7 cellular contexts compared by ENCODE assay signal in genomic region chr3:141410408-141410807, GRCh38. TPM values are rescaled to one million over a fixed set of nuclear protein-coding genes. Genes with fewer than 3 reads are reported as not detected.
DNase-seq lines count a peak whose midpoint lies in the region; ATAC-seq and TF ChIP-seq lines count a peak whose summit lies in the region.

No MANE protein-coding gene starts in this region.

- H3K4me2 ChIP-seq in Karpas-422 (ENCODE audit: low read depth, low read length, poor library complexity, severe bottlenecking): no peak overlapping the region

- peaks cover 80% of the 10 kb centered on the region for H3K4me1 Mint-ChIP-seq in activated naive CD8-positive, alpha-beta T cell treated with anti-CD3 and anti-CD28 coated beads, Interleukin-2, amount 50 U/mL, for 24 hours

- no peak overlapping the region for H3K4me3 Mint-ChIP-seq in activated naive CD8-positive, alpha-beta T cell treated with anti-CD3 and anti-CD28 coated beads, Interleukin-2, amount 50 U/mL, for 24 hours

- H3K9me2 ChIP-seq in Karpas-422 (replicated peaks; ENCODE audit: insufficient read depth, low read length): no peaks in the 10 kb centered on the region

- H3K9ac ChIP-seq in Karpas-422 (ENCODE audit: low read length): no peak overlapping the region

- H4K20me1 ChIP-seq in Karpas-422 (ENCODE audit: insufficient read depth, low read depth, low read length): no peaks in the 10 kb centered on the region

- H3K36me3 ChIP-seq in testis (ENCODE audit: low read depth, missing control alignments) (no peaks in the 10 kb centered on the region), Karpas-422 (ENCODE audit: insufficient read depth, low read length) (0 out of 2 replicates have a peak, but pooled peaks cover 5% of the 10 kb centered on the region)

- H3K79me2 ChIP-seq in Karpas-422 (ENCODE audit: low read length): no peaks in the 10 kb centered on the region

- peak overlapping the region; percentile 92 for H3K27ac Mint-ChIP-seq in activated naive CD8-positive, alpha-beta T cell treated with anti-CD3 and anti-CD28 coated beads, Interleukin-2, amount 50 U/mL, for 24 hours

- no peaks in the 10 kb centered on the region for H3K9me3 ChIP-seq in testis
- no peaks in the 10 kb centered on the region for H3K9me3 ChIP-seq in Karpas-422 (ENCODE audit: low read length)

- WGBS in testis, 2 donors: 28 to 47% methylated on average over 3 of the region's 3 CpGs

- no peak overlapping the region for H2AFZ ChIP-seq in Karpas-422 (ENCODE audit: low read length)

- no peaks in the 10 kb centered on the region for H3K9me3 Mint-ChIP-seq in activated naive CD8-positive, alpha-beta T cell treated with anti-CD3 and anti-CD28 coated beads, Interleukin-2, amount 50 U/mL, for 24 hours

- intact Hi-C loops in testis (cut with DNase I; ENCODE audit: low total_unique reads): no loop called here

- H3K4me3 ChIP-seq in testis (no peak overlapping the region), Karpas-422 (ENCODE audit: low read length) (no peak overlapping the region)

- TF ChIP-seq CTCF in testis (IDR thresholded peaks at IDR 0.05): no peak

- H3K27ac ChIP-seq in testis (peak overlapping the region; percentile 83 to 96), Karpas-422 (ENCODE audit: low read length) (no peak overlapping the region)

- H3K27me3 ChIP-seq in testis (no peaks in the 10 kb centered on the region), Karpas-422 (ENCODE audit: low read length) (no peaks in the 10 kb centered on the region)

- TF ChIP-seq POLR2A in testis (IDR thresholded peaks at IDR 0.05): no peak

- peaks cover 18% of the 10 kb centered on the region for H3K36me3 Mint-ChIP-seq in activated naive CD8-positive, alpha-beta T cell treated with anti-CD3 and anti-CD28 coated beads, Interleukin-2, amount 50 U/mL, for 24 hours (ENCODE audit: low read depth)

- no peak for ATAC-seq in activated naive CD8-positive, alpha-beta T cell treated with anti-CD3 and anti-CD28 coated beads, Interleukin-2, amount 50 U/mL, for 24 hours

- peak; percentile 79 for DNase-seq in M059J (ENCODE audit: low read depth)
- no peak for DNase-seq in activated naive CD8-positive, alpha-beta T cell treated with anti-CD3 and anti-CD28 coated beads, Interleukin-2, amount 50 U/mL, for 24 hours
- DNase-seq in iris pigment epithelial cell (ENCODE audit: low read depth): peak; percentile 74
- peak; percentile 88 for DNase-seq in testis
- no peak for DNase-seq in AML-193 (lab: John Stamatoyannopoulos, UW)
- no peak for DNase-seq in Karpas-422
- DNase-seq in GOT3 (lab: John Stamatoyannopoulos, UW): no peak

- H3K27me3 Mint-ChIP-seq in activated naive CD8-positive, alpha-beta T cell treated with anti-CD3 and anti-CD28 coated beads, Interleukin-2, amount 50 U/mL, for 24 hours: no peaks in the 10 kb centered on the region

- H3K4me1 ChIP-seq in testis: peaks cover 44% of the 10 kb centered on the region
- H3K4me1 ChIP-seq in Karpas-422 (ENCODE audit: low read length): peaks cover 12% of the 10 kb centered on the region

RNA-seq across cellular contexts. Expression of gene ZBTB38, which starts 42.1 kb away (rescaled TPM):
- total RNA-seq in M059J (2014; rRNA removed; shearing (Covaris generic)): 92.8 and 96.4 TPM in 2 replicates
- 100 to 1,000 TPM; 131 to 167 TPM for total RNA-seq in testis
- 66.7 TPM for polyA plus RNA-seq in testis (ENCODE audit: insufficient read depth, low read depth, low replicate concordance)
- 18.0 and 38.0 TPM in 2 replicates for total RNA-seq in Karpas-422 (2014; rRNA removed; shearing (Covaris generic); ENCODE audit: low replicate concordance)

Comparison
In these comparisons a context has a peak if more than half of its experiments do, and no peak if none do; other contexts are left out.
1. DNase-seq: peak in M059J (single experiment), iris pigment epithelial cell (single experiment) and testis (single experiment); none in activated naive CD8-positive, alpha-beta T cell treated with anti-CD3 and anti-CD28 coated beads, Interleukin-2, amount 50 U/mL, for 24 hours (single experiment), AML-193 (0 of 2), Karpas-422 (single experiment) and GOT3 (single experiment).